In the genomic region with DNA sequence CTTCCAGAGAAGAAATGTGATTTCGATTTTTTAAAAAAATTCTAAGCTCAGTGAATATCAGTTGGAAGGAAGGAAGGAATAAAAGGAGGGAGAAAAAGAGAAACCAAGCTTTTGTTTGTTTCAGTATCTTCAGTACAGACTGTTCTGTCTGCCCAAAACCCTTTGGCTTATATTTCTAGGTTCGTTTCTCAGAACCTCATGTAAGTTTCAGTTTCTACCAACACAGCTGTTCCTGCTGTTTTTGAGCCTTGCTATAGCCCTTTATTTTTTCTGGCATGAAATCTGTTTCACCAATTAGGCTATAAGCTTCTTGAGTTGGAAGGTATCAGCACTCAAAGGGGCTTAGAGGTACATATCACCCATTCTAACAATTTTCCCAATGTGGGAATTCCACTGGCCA, we compare ENCODE assay signal across 23 cellular contexts.
DNase-seq lines count a peak whose midpoint lies in the region; ATAC-seq and TF ChIP-seq lines count a peak whose summit lies in the region.
"Had no signal": no experiment of that assay in that cellular context is flagged by ENCODE, and none has a peak within 500 bp of the region (broad histone marks: within the 10 kb centered on the region; RNA-seq: fewer than 3 reads in every experiment).

No MANE protein-coding gene starts in this region.

- H3K4me1 ChIP-seq in PC-3 (ENCODE audit: insufficient read depth, low read length): no peaks in the 10 kb centered on the region
- H3K4me1 ChIP-seq: body of pancreas, gastrocnemius medialis, prostate gland, upper lobe of right lung had no signal

- ATAC-seq in GM19468 (IDR thresholded peaks at IDR 0.05; ENCODE audit: extremely low read depth, unreplicated experiment) (peak; percentile 95), HG02938 (IDR thresholded peaks at IDR 0.05; ENCODE audit: unreplicated experiment) (peak; percentile 99), PC-3 (no peak), HG03095 (IDR thresholded peaks at IDR 0.05; ENCODE audit: unreplicated experiment) (no peak)
- ATAC-seq: activated T-cell treated with anti-CD3 and anti-CD28 coated beads, Interleukin-2, amount 50 U/mL, for 4 hours; body of pancreas; gastrocnemius medialis; HepG2; stimulated activated naive CD8-positive, alpha-beta T cell treated with anti-CD3 and anti-CD28 coated beads, Interleukin-15, Interleukin-2, amounts not matched to agents 100 U/mL and 50 U/mL, for 24 hours; T-cell; upper lobe of right lung had no signal

- no peak overlapping the region for H3K4me2 ChIP-seq in PC-3 (ENCODE audit: low read length)

- H4K20me1 ChIP-seq in PC-3 (ENCODE audit: low read length): no peaks in the 10 kb centered on the region

- TF ChIP-seq CTCF in GM12865 (IDR thresholded peaks at IDR 0.05; ENCODE audit: insufficient read depth, low read depth, low read length, missing control alignments) (no peak), PC-3 (conservative IDR thresholded peaks at IDR 0.05; ENCODE audit: low read depth, low read length) (no peak)

- no TSS peak for BruUV-seq in PC-3 (replicated peaks; lab: Mats Ljungman, UMichigan)

- no peaks in the 10 kb centered on the region for H3K79me2 ChIP-seq in PC-3 (ENCODE audit: low read length)

- no peak overlapping the region for H3K4me3 ChIP-seq in GM12865 (ENCODE audit: low read depth, low read length)
- H3K4me3 ChIP-seq in PC-3 (ENCODE audit: low read length): no peak overlapping the region
- H3K4me3 ChIP-seq: body of pancreas, coronary artery, gastrocnemius medialis, prostate gland, upper lobe of right lung had no signal

- CTCF ChIA-PET in PC-3 (lab: Charles Lee): no interaction called here

- no peak overlapping the region for H3K9ac ChIP-seq in PC-3 (ENCODE audit: low read length)

- H3K9me3 ChIP-seq in PC-3 (ENCODE audit: low read length): no peaks in the 10 kb centered on the region
- H3K9me3 ChIP-seq: body of pancreas, gastrocnemius medialis, prostate gland, upper lobe of right lung had no signal

- no peaks in the 10 kb centered on the region for H3K36me3 ChIP-seq in PC-3 (ENCODE audit: low read depth, low read length)
- H3K36me3 ChIP-seq: gastrocnemius medialis, prostate gland, upper lobe of right lung had no signal

- no peak overlapping the region for H3K27ac ChIP-seq in PC-3 (ENCODE audit: low read length)
- H3K27ac ChIP-seq: body of pancreas, coronary artery, epithelial cell of prostate, gastrocnemius medialis, prostate gland, upper lobe of right lung had no signal

- intact Hi-C loops in PC-3 (cut with micrococcal nuclease): no loop called here

- DNase-seq in GM12865 (ENCODE audit: low read depth) (peak; percentile 30), NCI-H524 treated with DMSO at 0.1 percent for 48 hours (lab: John Stamatoyannopoulos, UW) (peak; percentile 46), PC-3 (no peak), D341Med (ENCODE audit: low spot score) (no peak), OCI-M2 (lab: John Stamatoyannopoulos, UW; ENCODE audit: unreplicated experiment) (no peak)
- DNase-seq: activated CD4-positive, alpha-beta T cell treated with anti-CD3 and anti-CD28 coated beads, Interleukin-2, amount 50 U/mL, for 48 hours; activated T-cell treated with anti-CD3 and anti-CD28 coated beads, Interleukin-2, amount 50 U/mL, for 4 hours; body of pancreas; CD4-positive, CD25-positive, alpha-beta regulatory T cell; DND-41; gastrocnemius medialis; mammary epithelial cell; NCI-H82; stimulated activated naive CD8-positive, alpha-beta T cell treated with anti-CD3 and anti-CD28 coated beads, Interleukin-15, Interleukin-2, amounts not matched to agents 100 U/mL and 50 U/mL, for 24 hours; T-cell; upper lobe of right lung had no signal

- no peaks in the 10 kb centered on the region for H3K9me2 ChIP-seq in PC-3 (replicated peaks; ENCODE audit: low read length)

- no peak overlapping the region for H2AFZ ChIP-seq in PC-3 (ENCODE audit: low read length)

- no peaks in the 10 kb centered on the region for H3F3A ChIP-seq in PC-3 (ENCODE audit: low read length, unreplicated experiment)

- POLR2A ChIA-PET in PC-3 (lab: Charles Lee; ENCODE audit: unreplicated experiment): no interaction called here

- H3K27me3 ChIP-seq in PC-3 (ENCODE audit: low read length): peaks cover 27% of the 10 kb centered on the region
- H3K27me3 ChIP-seq: body of pancreas, gastrocnemius medialis, upper lobe of right lung had no signal

Comparison
In these comparisons a context has a peak if more than half of its experiments do, and no peak if none do; other contexts are left out.
1. DNase-seq: peak in GM12865 (single experiment) and NCI-H524 treated with DMSO at 0.1 percent for 48 hours (single experiment); none in PC-3 (single experiment), D341Med (single experiment) and OCI-M2 (single experiment).
2. ATAC-seq: peak in GM19468 (single experiment) and HG02938 (single experiment); none in PC-3 (single experiment) and HG03095 (single experiment).